Comparison of ENCODE assay signal across 15 cellular contexts in the genomic region with DNA sequence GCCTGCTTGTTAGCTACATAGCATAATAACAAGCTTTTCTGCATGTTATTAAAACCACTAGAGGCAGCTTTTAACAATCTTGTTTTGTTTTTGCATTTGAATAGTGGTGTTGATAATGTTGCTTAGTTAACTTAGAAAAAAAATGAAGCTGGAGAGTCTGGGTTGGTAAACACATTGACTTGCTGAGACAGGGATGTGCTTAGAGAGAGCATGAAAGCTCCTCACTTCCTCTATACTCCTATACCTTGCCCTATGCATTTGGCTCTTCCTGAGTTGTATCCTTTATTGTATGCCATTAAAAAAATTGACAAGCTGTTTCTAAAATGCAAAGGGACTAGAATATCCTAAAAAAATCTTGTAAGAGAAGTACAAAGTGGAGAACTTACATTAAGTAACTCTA. TPM values are rescaled to one million over a fixed set of nuclear protein-coding genes. Genes with fewer than 3 reads are reported as not detected.
DNase-seq lines count a peak whose midpoint lies in the region; ATAC-seq and TF ChIP-seq lines count a peak whose summit lies in the region.
"Had no signal": no experiment of that assay in that cellular context is flagged by ENCODE, and none has a peak within 500 bp of the region (broad histone marks: within the 10 kb centered on the region; RNA-seq: fewer than 3 reads in every experiment).

No MANE protein-coding gene starts in this region.

- no peaks in the 10 kb centered on the region for H3K27me3 ChIP-seq in HCT116 (ENCODE audit: insufficient read depth, low read length)

- H3K79me2 ChIP-seq in HCT116 (ENCODE audit: insufficient read depth, low read length), result peaks cover 21% of the 10 kb centered on the region

- H3K4me2 ChIP-seq in HCT116 (ENCODE audit: low read length), result peak overlapping the region; percentile 42

- TF ChIP-seq CTCF in HCT116 (IDR thresholded peaks at IDR 0.05 in 2 of 3, conservative IDR thresholded peaks at IDR 0.05 in 1 of 3; ENCODE audit: borderline replicate concordance in 1 of 3, insufficient read depth in 1 of 3, low read depth in 2 of 3, low read length in 2 of 3) (no peak), choroid plexus epithelial cell (conservative IDR thresholded peaks at IDR 0.05; ENCODE audit: low read depth, low read length) (no peak), mesothelial cell of epicardium (IDR thresholded peaks at IDR 0.05; ENCODE audit: unreplicated experiment) (no peak)

- no peak overlapping the region for H3K4me3 ChIP-seq in HCT116 (replicated peaks in 1 of 2; ENCODE audit: low read depth in 1 of 2, low read length in 2 of 2)
- no peak overlapping the region for H3K4me3 ChIP-seq in choroid plexus epithelial cell (ENCODE audit: low read depth, low read length)
- H3K4me3 ChIP-seq: GM23248 had no signal

- H3K9me2 ChIP-seq in HCT116 (ENCODE audit: insufficient read depth), result no peaks in the 10 kb centered on the region

- CTCF ChIA-PET in HCT116 (lab: Charles Lee), result no interaction called here

- DNase-seq in HCT116 (ENCODE audit: low read depth, low spot score), result no peak
- DNase-seq in RPMI8226, result peak; percentile 10
- DNase-seq in choroid plexus epithelial cell (ENCODE audit: low read depth), result peak; percentile 21
- no peak for DNase-seq in mesothelial cell of epicardium (ENCODE audit: low spot score in 2 of 2, unreplicated experiment in 2 of 2)
- DNase-seq in NCI-H526 (lab: John Stamatoyannopoulos, UW), result no peak
- no peak for DNase-seq in HuH-7.5 (ENCODE audit: low spot score)
- DNase-seq: CD8-positive, alpha-beta T cell; COR-L47; GF-D8; GM23248; H7 had no signal

- H3K9me3 Mint-ChIP-seq in mesothelial cell of epicardium, result no peaks in the 10 kb centered on the region
- H3K9me3 Mint-ChIP-seq: CD14-positive monocyte had no signal

- H3K9me3 ChIP-seq in HCT116 (ENCODE audit: control insufficient read depth in 1 of 2, insufficient read depth in 1 of 2, low read depth in 1 of 2, low read length in 2 of 2), result no peaks in the 10 kb centered on the region

- no peak overlapping the region for H3K27ac ChIP-seq in HCT116 (ENCODE audit: low read depth, low read length)
- H3K27ac ChIP-seq: GM23248 had no signal

- no peak overlapping the region for H2AFZ ChIP-seq in HCT116 (ENCODE audit: low read depth, low read length, poor library complexity, severe bottlenecking)
- H2AFZ ChIP-seq: GM23248 had no signal

- POLR2A ChIA-PET in HCT116 (lab: Charles Lee), result no interaction called here

- TF ChIP-seq POLR2A in HCT116 (IDR thresholded peaks at IDR 0.05; ENCODE audit: borderline replicate concordance, extremely low read depth, insufficient read depth, insufficient read length), result no peak

- no peak for TF ChIP-seq RAD21 in HCT116 (IDR thresholded peaks at IDR 0.05; ENCODE audit: low read depth)

- no peak overlapping the region for H3K27ac Mint-ChIP-seq in mesothelial cell of epicardium
- H3K27ac Mint-ChIP-seq: CD14-positive monocyte; CD8-positive, alpha-beta T cell had no signal

- no peak for ATAC-seq in HCT116
- ATAC-seq in HG03571 (IDR thresholded peaks at IDR 0.05; ENCODE audit: unreplicated experiment), result no peak
- ATAC-seq: CD8-positive, alpha-beta T cell had no signal

- no peak overlapping the region for H3K4me3 Mint-ChIP-seq in mesothelial cell of epicardium
- H3K4me3 Mint-ChIP-seq: CD14-positive monocyte; CD8-positive, alpha-beta T cell had no signal

- no peak overlapping the region for H3K9ac ChIP-seq in HCT116 (ENCODE audit: low read length)
- H3K9ac ChIP-seq: GM23248 had no signal

- no peaks in the 10 kb centered on the region for H3K27me3 Mint-ChIP-seq in mesothelial cell of epicardium (ENCODE audit: low read depth)

- BruUV-seq in HCT116 (replicated peaks; lab: Mats Ljungman, UMichigan), result no TSS peak

- peaks cover 14% of the 10 kb centered on the region for H3K4me1 Mint-ChIP-seq in mesothelial cell of epicardium
- H3K4me1 Mint-ChIP-seq: CD14-positive monocyte had no signal

- H3K36me3 Mint-ChIP-seq in mesothelial cell of epicardium, result no peaks in the 10 kb centered on the region
- H3K36me3 Mint-ChIP-seq: CD14-positive monocyte; CD8-positive, alpha-beta T cell had no signal

- H3K36me3 ChIP-seq in HCT116 (ENCODE audit: control insufficient read depth in 1 of 2, insufficient read depth in 2 of 2, low read length in 2 of 2), result no peaks in the 10 kb centered on the region

- H3K4me1 ChIP-seq in HCT116 (ENCODE audit: control insufficient read depth in 1 of 2, insufficient read depth in 2 of 2, low read length in 2 of 2), result peaks cover 16 to 25% of the 10 kb centered on the region in 2 experiments

- intact Hi-C loops in HCT116 (cut with micrococcal nuclease), result no loop called here

- H4K20me1 ChIP-seq in HCT116 (ENCODE audit: insufficient read depth), result no peaks in the 10 kb centered on the region

- RAD21 ChIA-PET in HCT116 (lab: Charles Lee; ENCODE audit: low non-redundant PET in 1 of 2, low total read pairs in 2 of 2, uncharacterized antibody in 2 of 2, unreplicated experiment in 2 of 2), result no interaction called here

TF ChIP-seq in HCT116, 20 proteins besides CTCF, POLR2A, EP300 and RAD21:
- TF ChIP-seq POLR2AphosphoS5 (IDR thresholded peaks at IDR 0.05; ENCODE audit: low read depth, low read length) (no peak), EGR1 (IDR thresholded peaks at IDR 0.05; ENCODE audit: low read depth) (no peak)

RNA-seq across cellular contexts. Expression of a gene that starts 13.6 kb away (rescaled TPM):
- total RNA-seq in HCT116 (2021; ENCODE audit: unreplicated experiment) (16.9 TPM), mesothelial cell of epicardium (12.2 to 14.0 TPM (median 12.6 TPM) in 3 replicates)
- polyA plus RNA-seq in HCT116 (2012), result 3.2 and 3.6 TPM in 2 replicates
- total RNA-seq: CD8-positive, alpha-beta T cell; GM23248; HT1080 had no signal
- polyA plus RNA-seq: BJ, CD14-positive monocyte, GM23248 had no signal

Comparison
In these comparisons a context has a peak if more than half of its experiments do, and no peak if none do; other contexts are left out.
1. DNase-seq: peak in RPMI8226 (single experiment) and choroid plexus epithelial cell (single experiment); none in HCT116 (single experiment), mesothelial cell of epicardium (0 of 2), NCI-H526 (0 of 2) and HuH-7.5 (single experiment).